In genomic region chr7:1544178-1544895, GRCh38 we compare ENCODE assay signal across 2 cellular contexts.
TF ChIP-seq lines count a peak whose summit lies in the region.

No MANE protein-coding gene starts in this region.

TF ChIP-seq in HEK293, 187 proteins besides CTCF, POLR2A, EP300 and RAD21:
- TF ChIP-seq ZSCAN30 (tag by site-specific recombination; IDR thresholded peaks at IDR 0.05) (no peak), ZNF175 (tag by site-specific recombination; IDR thresholded peaks at IDR 0.05) (no peak), KLF16 (tag by site-specific recombination; IDR thresholded peaks at IDR 0.05) (no peak), SCRT2 (tag by site-specific recombination; IDR thresholded peaks at IDR 0.05) (peak; percentile 5; the same call in 1 of the 2 replicates)

TF ChIP-seq in K562, 482 proteins besides CTCF, POLR2A, EP300 and RAD21:
- TF ChIP-seq NCOA4 (IDR thresholded peaks at IDR 0.05; ENCODE audit: partially characterized antibody) (no peak), ZBTB2 (IDR thresholded peaks at IDR 0.05) (no peak), POLR2G (IDR thresholded peaks at IDR 0.05; ENCODE audit: low read depth, low read length) (peak; percentile 22)
